19 cellular contexts compared by ENCODE assay signal in the genomic region with DNA sequence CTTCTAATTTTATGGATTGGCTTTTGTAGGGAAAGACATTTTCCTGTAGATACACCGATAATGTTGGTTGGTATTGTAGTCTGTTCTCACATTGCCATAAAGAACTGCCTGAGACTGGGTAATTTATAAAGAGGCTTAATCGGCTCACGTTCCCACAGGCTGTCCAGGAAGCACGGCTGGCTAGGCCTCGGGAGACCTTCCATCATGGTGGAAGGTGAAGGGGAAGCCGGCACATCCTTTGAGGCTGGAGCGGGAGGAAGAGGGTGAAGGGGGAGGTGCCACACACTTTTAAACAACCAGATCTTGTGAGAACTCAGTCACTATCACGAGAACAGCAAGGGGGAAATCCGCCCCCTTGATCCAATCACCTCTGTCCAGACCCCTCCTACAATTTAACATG.
"Had no signal": no experiment of that assay in that cellular context is flagged by ENCODE, and none has a peak within 500 bp of the region (broad histone marks: within the 10 kb centered on the region; RNA-seq: fewer than 3 reads in every experiment).

No MANE protein-coding gene starts in this region.

- H3K4me3 ChIP-seq: coronary artery, mucosa of descending colon, psoas muscle, right lobe of liver, testis, tibial nerve had no signal

- H3K36me3 Mint-ChIP-seq: naive thymus-derived CD8-positive, alpha-beta T cell; stimulated activated memory B cell treated with anti-CD40 and anti-IgM and Interleukin-4, amounts not matched to agents 10 μg/mL and 1 μg/mL and 100 μg/mL, for 72 hours had no signal

- ATAC-seq: left colon; mucosa of descending colon; naive thymus-derived CD8-positive, alpha-beta T cell; psoas muscle; right lobe of liver; stimulated activated memory B cell treated with anti-CD40 and anti-IgM and Interleukin-4, amounts not matched to agents 10 μg/mL and 1 μg/mL and 100 μg/mL, for 72 hours; stimulated activated naive CD8-positive, alpha-beta T cell treated with anti-CD3 and anti-CD28 coated beads, Interleukin-15, amount 100 ng/mL, for 72 hours had no signal

- H3K4me1 Mint-ChIP-seq: naive thymus-derived CD8-positive, alpha-beta T cell; stimulated activated memory B cell treated with anti-CD40 and anti-IgM and Interleukin-4, amounts not matched to agents 10 μg/mL and 1 μg/mL and 100 μg/mL, for 72 hours; stimulated activated naive CD8-positive, alpha-beta T cell treated with anti-CD3 and anti-CD28 coated beads, Interleukin-15, amount 100 ng/mL, for 72 hours had no signal

- H3K9me3 Mint-ChIP-seq: naive thymus-derived CD8-positive, alpha-beta T cell; stimulated activated naive CD8-positive, alpha-beta T cell treated with anti-CD3 and anti-CD28 coated beads, Interleukin-15, amount 100 ng/mL, for 72 hours had no signal

- FAIRE-seq: urothelium cell line had no signal

- H3K4me3 Mint-ChIP-seq: naive thymus-derived CD8-positive, alpha-beta T cell; stimulated activated memory B cell treated with anti-CD40 and anti-IgM and Interleukin-4, amounts not matched to agents 10 μg/mL and 1 μg/mL and 100 μg/mL, for 72 hours; stimulated activated naive CD8-positive, alpha-beta T cell treated with anti-CD3 and anti-CD28 coated beads, Interleukin-15, amount 100 ng/mL, for 72 hours had no signal

- H3K27ac Mint-ChIP-seq: naive thymus-derived CD8-positive, alpha-beta T cell; stimulated activated memory B cell treated with anti-CD40 and anti-IgM and Interleukin-4, amounts not matched to agents 10 μg/mL and 1 μg/mL and 100 μg/mL, for 72 hours; stimulated activated naive CD8-positive, alpha-beta T cell treated with anti-CD3 and anti-CD28 coated beads, Interleukin-15, amount 100 ng/mL, for 72 hours had no signal

- H3K36me3 ChIP-seq: right lobe of liver, tibial nerve had no signal

- H3K27ac ChIP-seq: coronary artery, psoas muscle, right lobe of liver, testis, tibial nerve had no signal

- H3K9me3 ChIP-seq: mucosa of descending colon, psoas muscle, right lobe of liver, testis, tibial nerve had no signal

- H3K27me3 ChIP-seq: right lobe of liver, testis had no signal

- DNase-seq: effector CD8-positive, alpha-beta T cell; foreskin melanocyte; hippocampal formation; left colon; mammary epithelial cell; mucosa of descending colon; naive thymus-derived CD8-positive, alpha-beta T cell; psoas muscle; retina; stimulated activated CD4-positive, alpha-beta T cell treated with anti-CD3 and anti-CD28 coated beads, Interleukin-15, amount 100 ng/mL, for 24 hours; stimulated activated CD4-positive, alpha-beta T cell treated with anti-CD3 and anti-CD28 coated beads, Interleukin-1b, Interleukin-23, amount 100 ng/mL, for 48 hours; stimulated activated CD4-positive, alpha-beta T cell treated with anti-CD3 and anti-CD28 coated beads, Interleukin-4, amount 100 ng/mL, for 24 hours; stimulated activated naive CD8-positive, alpha-beta T cell treated with anti-CD3 and anti-CD28 coated beads, Interleukin-15, amount 100 ng/mL, for 72 hours; testis had no signal

- H3K4me1 ChIP-seq: psoas muscle, testis, tibial nerve had no signal
